In genomic region chr16:14186007-14186953, GRCh38 we compare ENCODE assay signal across 8 cellular contexts.
DNase-seq lines count a peak whose midpoint lies in the region; ATAC-seq and TF ChIP-seq lines count a peak whose summit lies in the region.

No MANE protein-coding gene starts in this region.

- no peak for DNase-seq in GM12864 (ENCODE audit: low read depth)
- peak; percentile 88 for DNase-seq in NCI-H2227 treated with DMSO at 0.1 percent for 48 hours (lab: John Stamatoyannopoulos, UW)
- DNase-seq in cerebellar cortex (ENCODE audit: low spot score): peak; percentile 27
- DNase-seq in left colon: no peak
- DNase-seq in stromal cell of bone marrow (ENCODE audit: low read depth): peak; percentile 61
- no peak for DNase-seq in CD4-positive, alpha-beta memory T cell

- H3K9me3 ChIP-seq in CD4-positive, alpha-beta memory T cell (ENCODE audit: control insufficient read depth in 1 of 2, low read length in 2 of 2): no peaks in the 10 kb centered on the region

- H3K27me3 ChIP-seq in CD4-positive, alpha-beta memory T cell (ENCODE audit: insufficient read depth, low read length): no peaks in the 10 kb centered on the region

- POLR2A ChIA-PET in CD4-positive, alpha-beta memory T cell (lab: Charles Lee; ENCODE audit: partially characterized antibody): no interaction called here

- H3K36me3 Mint-ChIP-seq in CD4-positive, alpha-beta memory T cell: no peaks in the 10 kb centered on the region

- no peaks in the 10 kb centered on the region for H3K4me1 ChIP-seq in CD4-positive, alpha-beta memory T cell (ENCODE audit: insufficient read depth, low read length)

- H3K27me3 Mint-ChIP-seq in CD4-positive, alpha-beta memory T cell: no peaks in the 10 kb centered on the region

- H3K4me3 ChIP-seq in GM12864 (ENCODE audit: low read depth, low read length): no peak overlapping the region
- no peak overlapping the region for H3K4me3 ChIP-seq in CD4-positive, alpha-beta memory T cell (ENCODE audit: low read length in 2 of 2)

- H3K4me3 Mint-ChIP-seq in CD4-positive, alpha-beta memory T cell: peak overlapping the region in 2 of 8 donors; percentile 7 to 52

- H3K27ac ChIP-seq in CD4-positive, alpha-beta memory T cell (ENCODE audit: low read depth, low read length): no peak overlapping the region

- CTCF ChIA-PET in CD4-positive, alpha-beta memory T cell (lab: Charles Lee; ENCODE audit: partially characterized antibody): no interaction called here

- intact Hi-C loops in left colon (cut with DNase I, micrococcal nuclease): no loop called here
- intact Hi-C loops in CD4-positive, alpha-beta memory T cell (cut with micrococcal nuclease): loop anchor here (10.0 kb wide), 1 partner anchor 61 kb away; no protein-coding TSS in a partner anchor

- H3K4me1 Mint-ChIP-seq in CD4-positive, alpha-beta memory T cell: peaks cover 0 to 12% (median 1%) of the 10 kb centered on the region in 4 donors

- peak overlapping the region in 1 of 7 donors; percentile 67 for H3K27ac Mint-ChIP-seq in CD4-positive, alpha-beta memory T cell

- no peaks in the 10 kb centered on the region for H3K9me3 Mint-ChIP-seq in CD4-positive, alpha-beta memory T cell

- peak; percentile 27 for TF ChIP-seq CTCF in GM12864 (IDR thresholded peaks at IDR 0.05; ENCODE audit: low read depth, low read length, missing control alignments)

- H3K36me3 ChIP-seq in CD4-positive, alpha-beta memory T cell (ENCODE audit: insufficient read depth, low read length): no peaks in the 10 kb centered on the region

- peak; percentile 29 for ATAC-seq in left colon
- ATAC-seq in GM21737 (IDR thresholded peaks at IDR 0.05; ENCODE audit: unreplicated experiment): no peak
- no peak for ATAC-seq in HG03108 (IDR thresholded peaks at IDR 0.05; ENCODE audit: unreplicated experiment)

Comparison
In these comparisons a context has a peak if more than half of its experiments do, and no peak if none do; other contexts are left out.
1. DNase-seq: peak in NCI-H2227 treated with DMSO at 0.1 percent for 48 hours (single experiment), cerebellar cortex (single experiment) and stromal cell of bone marrow (single experiment); none in GM12864 (single experiment), left colon (0 of 2) and CD4-positive, alpha-beta memory T cell (0 of 5).